In genomic region chr9:3517377-3518048, GRCh38 we compare ENCODE assay signal across 22 cellular contexts. TPM values are rescaled to one million over a fixed set of nuclear protein-coding genes. Genes with fewer than 3 reads are reported as not detected.
A peak's percentile ranks its signal among the peaks of the same experiment; 100 is the strongest.
DNase-seq lines count a peak whose midpoint lies in the region; TF ChIP-seq lines count a peak whose summit lies in the region.
"Had no signal": no experiment of that assay in that cellular context is flagged by ENCODE, and none has a peak within 500 bp of the region (broad histone marks: within the 10 kb centered on the region; RNA-seq: fewer than 3 reads in every experiment).

No MANE protein-coding gene starts in this region.

- no peak overlapping the region for H3K4me3 ChIP-seq in fibroblast of pulmonary artery (replicated peaks; ENCODE audit: low read depth, low read length)
- H3K4me3 ChIP-seq: GM23338, hepatocyte, MG63, neural progenitor cell had no signal

- DNase-seq in EH (ENCODE audit: low read depth) (peak; percentile 16), NCI-H69 (lab: John Stamatoyannopoulos, UW) (peak; percentile 78), fibroblast of pulmonary artery (ENCODE audit: low read depth) (peak; percentile 13), renal cortical epithelial cell (ENCODE audit: low read depth) (peak; percentile 21), NCI-H187 treated with DMSO at 0.1 percent for 48 hours (lab: John Stamatoyannopoulos, UW) (no peak), foreskin melanocyte (no peak), HT-29 (ENCODE audit: low spot score) (no peak), AG08396 (ENCODE audit: low spot score) (no peak)
- DNase-seq: activated CD4-positive, alpha-beta T cell treated with anti-CD3 and anti-CD28 coated beads, Interleukin-2, amount 50 U/mL, for 4 hours; activated gamma-delta T cell treated with Interleukin-2 at 50 U/mL for 16 hours; CD8-positive, alpha-beta memory T cell; DMS79; immature natural killer cell; MG63; NCI-H1417 treated with DMSO at 0.1 percent for 48 hours; NCI-H2107; SK-N-SH; stimulated activated CD4-positive, alpha-beta T cell treated with anti-CD3 and anti-CD28 coated beads, Interleukin-1b, Interleukin-23, amount 100 ng/mL, for 48 hours; T-helper 9 cell had no signal

- TF ChIP-seq CTCF in fibroblast of pulmonary artery (IDR thresholded peaks at IDR 0.05; ENCODE audit: low read length, missing control alignments), result no peak

RNA-seq across cellular contexts. Expression of gene RFX3, which starts 8.3 kb away (rescaled TPM):
- 1.6 and 10.8 TPM in 2 replicates for total RNA-seq in renal cortical epithelial cell
- 3.4 and 4.6 TPM in 2 replicates for total RNA-seq in HT-29 (2014; rRNA removed; shearing (Covaris generic))

Comparison
In these comparisons a context has a peak if more than half of its experiments do, and no peak if none do; other contexts are left out.
1. DNase-seq: peak in EH (single experiment), NCI-H69 (single experiment), fibroblast of pulmonary artery (single experiment) and renal cortical epithelial cell (single experiment); none in NCI-H187 treated with DMSO at 0.1 percent for 48 hours (single experiment), foreskin melanocyte (single experiment), HT-29 (single experiment) and AG08396 (single experiment).